Comparison of ENCODE assay signal across 8 cellular contexts in the genomic region with DNA sequence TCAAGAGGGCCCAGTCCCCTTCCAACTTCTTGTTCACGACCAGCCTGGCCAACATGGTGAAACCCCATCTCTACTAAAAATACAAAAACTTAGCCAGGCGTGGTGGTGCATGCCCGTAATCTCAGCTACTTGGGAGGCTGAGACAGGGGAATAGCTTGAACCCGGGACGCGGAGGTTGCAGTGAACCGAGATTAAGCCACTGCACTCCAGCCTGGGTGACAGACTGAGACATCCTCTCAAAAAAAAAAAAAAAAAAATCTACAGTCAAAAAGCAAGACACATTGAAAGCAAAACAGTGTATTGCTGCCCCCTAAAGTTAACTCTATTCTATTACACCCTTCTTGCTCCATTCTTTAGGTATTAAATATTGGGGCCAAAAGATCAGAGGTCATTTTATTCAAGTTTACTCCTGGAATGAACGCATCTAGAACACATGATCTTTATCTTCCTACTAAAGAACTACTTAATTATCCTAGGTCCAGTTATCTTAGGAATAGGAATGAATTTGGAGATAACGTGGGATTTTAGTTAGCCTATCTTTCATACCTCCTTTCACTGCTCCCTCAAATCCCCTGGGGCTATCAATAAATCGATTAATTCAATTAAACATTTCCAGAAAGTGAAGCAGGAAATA. TPM values are rescaled to one million over a fixed set of nuclear protein-coding genes. Genes with fewer than 3 reads are reported as not detected.
A peak's percentile ranks its signal among the peaks of the same experiment; 100 is the strongest.
DNase-seq lines count a peak whose midpoint lies in the region; ATAC-seq and TF ChIP-seq lines count a peak whose summit lies in the region.

No MANE protein-coding gene starts in this region.

- peak; percentile 30 to 69 (median 63) for TF ChIP-seq CTCF in spleen (IDR thresholded peaks at IDR 0.05 in 8 of 11, conservative IDR thresholded peaks at IDR 0.05 in 3 of 11)

- no peaks in the 10 kb centered on the region for H3K27me3 ChIP-seq in spleen (replicated peaks in 1 of 7)

- CTCF ChIA-PET in activated CD4-positive, alpha-beta T cell treated with anti-CD3 and anti-CD28 coated beads for 36 hours (lab: Charles Lee): interaction anchor here (0.6 to 1.2 kb wide), 9 partner anchors 8 to 264 kb away, joined by 3 to 7 read pairs (median 4); a partner anchor contains a TSS

- peak overlapping the region in 2 of 8 donors; percentile 94 to 95 for H3K4me3 ChIP-seq in spleen

- H3K4me1 ChIP-seq in spleen: peaks cover 38 to 64% (median 50%) of the 10 kb centered on the region in 6 donors

- intact Hi-C loops in activated CD4-positive, alpha-beta T cell treated with anti-CD3 and anti-CD28 coated beads for 36 hours (cut with DNase I, micrococcal nuclease): loop anchor here (1.0 to 5.0 kb wide), 5 partner anchors 8 to 532 kb away; no protein-coding TSS in a partner anchor
- intact Hi-C loops in spleen (cut with DNase I; ENCODE audit: low total_unique reads): loop anchor here (10.0 kb wide), 1 partner anchor 524 kb away; no protein-coding TSS in a partner anchor

- no peaks in the 10 kb centered on the region for H3K9me3 Mint-ChIP-seq in activated CD4-positive, alpha-beta T cell treated with anti-CD3 and anti-CD28 coated beads for 36 hours (ENCODE audit: low read depth)

- H3K27ac Mint-ChIP-seq in activated CD4-positive, alpha-beta T cell treated with anti-CD3 and anti-CD28 coated beads for 36 hours: no peak overlapping the region

- peak overlapping the region in 4 of 8 donors; percentile 7 to 95 (median 24) for H3K27ac ChIP-seq in spleen

- WGBS in spleen, 5 donors: 37 to 46% (median 40%) methylated on average over 10 of the region's 10 CpGs

- peaks cover 34% of the 10 kb centered on the region for H3K36me3 Mint-ChIP-seq in activated CD4-positive, alpha-beta T cell treated with anti-CD3 and anti-CD28 coated beads for 36 hours (ENCODE audit: low read depth)

- peak overlapping the region; percentile 93 for H3K4me3 Mint-ChIP-seq in activated CD4-positive, alpha-beta T cell treated with anti-CD3 and anti-CD28 coated beads for 36 hours

- H3K4me1 Mint-ChIP-seq in activated CD4-positive, alpha-beta T cell treated with anti-CD3 and anti-CD28 coated beads for 36 hours: peaks cover 43% of the 10 kb centered on the region

- ATAC-seq in activated CD4-positive, alpha-beta T cell treated with anti-CD3 and anti-CD28 coated beads for 36 hours: peak; percentile 21
- peak; percentile 15 for ATAC-seq in GM21717 (IDR thresholded peaks at IDR 0.05; ENCODE audit: unreplicated experiment)

- peak; percentile 49 for DNase-seq in activated CD4-positive, alpha-beta T cell treated with anti-CD3 and anti-CD28 coated beads for 36 hours
- DNase-seq in activated CD4-positive, alpha-beta T cell treated with anti-CD3 and anti-CD28 coated beads, Interleukin-2, amount 50 U/mL, for 4 hours: no peak
- DNase-seq in NCI-H2196 (lab: John Stamatoyannopoulos, UW; ENCODE audit: unreplicated experiment): peak; percentile 28
- DNase-seq in activated T-cell treated with anti-CD3 and anti-CD28 coated beads, Interleukin-2, amount 50 U/mL, for 48 hours: peak; percentile 35 to 39
- peak; percentile 51 for DNase-seq in glomerular visceral epithelial cell (ENCODE audit: extremely low spot score)
- DNase-seq in spleen: peak; percentile 77
- no peak for DNase-seq in mucosa of gallbladder (ENCODE audit: low spot score)

- POLR2A ChIA-PET in activated CD4-positive, alpha-beta T cell treated with anti-CD3 and anti-CD28 coated beads for 36 hours (lab: Charles Lee): interaction anchor here (0.6 kb wide), 1 partner anchor 12 kb away, joined by 3 read pairs; no protein-coding TSS in a partner anchor

- no peaks in the 10 kb centered on the region for H3K27me3 Mint-ChIP-seq in activated CD4-positive, alpha-beta T cell treated with anti-CD3 and anti-CD28 coated beads for 36 hours

- H3K36me3 ChIP-seq in spleen: peaks cover 6 to 46% (median 35%) of the 10 kb centered on the region in 6 donors

- no peaks in the 10 kb centered on the region for H3K9me3 ChIP-seq in spleen

- no peak for TF ChIP-seq POLR2A in spleen (IDR thresholded peaks at IDR 0.05)

RNA-seq across cellular contexts. Expression of a gene that starts 2.4 kb away (rescaled TPM):
- 10 to 100 TPM; 44.8 to 45.0 TPM for total RNA-seq in activated CD4-positive, alpha-beta T cell treated with anti-CD3 and anti-CD28 coated beads for 36 hours
- total RNA-seq in spleen (10 to 100 TPM; 40.1 to 90.4 (median 53.7) TPM), mucosa of gallbladder (36.5 TPM)
- 10 to 100 TPM; 30.6 to 36.4 (median 34.5) TPM for polyA plus RNA-seq in spleen

RNA-seq across cellular contexts. Expression of a gene that starts 2.7 kb away (rescaled TPM):
- total RNA-seq in activated CD4-positive, alpha-beta T cell treated with anti-CD3 and anti-CD28 coated beads for 36 hours: 10 to 100 TPM; 84.5 to 91.6 TPM
- total RNA-seq in spleen (100 to 1,000 TPM in 1 of 7 donors, 10 to 100 TPM in 6; 56.4 to 190 (median 63.3) TPM), mucosa of gallbladder (72.0 TPM)
- polyA plus RNA-seq in spleen: 10 to 100 TPM; 42.0 to 64.7 (median 60.1) TPM

RNA-seq across cellular contexts. Expression of a gene that starts 22.5 kb away (rescaled TPM):
- under 1 TPM; 0.16 to 0.55 TPM for total RNA-seq in activated CD4-positive, alpha-beta T cell treated with anti-CD3 and anti-CD28 coated beads for 36 hours
- 10 to 100 TPM in 1 of 7 donors, 1 to 10 TPM in 6; 1.4 to 11.1 (median 2.5) TPM for total RNA-seq in spleen
- polyA plus RNA-seq in spleen: 1 to 10 TPM; 1.4 to 2.0 (median 1.5) TPM
- 10.8 TPM for total RNA-seq in mucosa of gallbladder

Comparison
In these comparisons a context has a peak if more than half of its experiments do, and no peak if none do; other contexts are left out.
1. DNase-seq: peak in activated CD4-positive, alpha-beta T cell treated with anti-CD3 and anti-CD28 coated beads for 36 hours (single experiment), NCI-H2196 (single experiment), activated T-cell treated with anti-CD3 and anti-CD28 coated beads, Interleukin-2, amount 50 U/mL, for 48 hours (2 of 2), glomerular visceral epithelial cell (single experiment) and spleen (single experiment); none in activated CD4-positive, alpha-beta T cell treated with anti-CD3 and anti-CD28 coated beads, Interleukin-2, amount 50 U/mL, for 4 hours (0 of 2) and mucosa of gallbladder (single experiment).